ENCODE assay signal across 1 cellular context in genomic region chr19:45456500-45456815, GRCh38.
TF ChIP-seq lines count a peak whose summit lies in the region.

No MANE protein-coding gene starts in this region.

TF ChIP-seq in GM12878, 131 proteins besides CTCF, POLR2A, EP300 and RAD21:
- TF ChIP-seq ZBTB33 (IDR thresholded peaks at IDR 0.05) (no peak), E2F4 (IDR thresholded peaks at IDR 0.05; ENCODE audit: low read depth, low read length) (no peak), WRNIP1 (IDR thresholded peaks at IDR 0.05; ENCODE audit: borderline replicate concordance, low read depth, low read length) (no peak), RCOR1 (conservative IDR thresholded peaks at IDR 0.05; ENCODE audit: low read depth, low read length) (no peak), NBN (IDR thresholded peaks at IDR 0.05) (no peak), PAX8 (IDR thresholded peaks at IDR 0.05) (no peak), GABPA (IDR thresholded peaks at IDR 0.05; ENCODE audit: low read depth) (no peak), ZNF207 (IDR thresholded peaks at IDR 0.05; ENCODE audit: borderline replicate concordance) (no peak), ELK1 (IDR thresholded peaks at IDR 0.05; ENCODE audit: low read depth, low read length) (no peak), KDM1A (IDR thresholded peaks at IDR 0.05; ENCODE audit: borderline replicate concordance) (no peak), BRCA1 (IDR thresholded peaks at IDR 0.05; ENCODE audit: low read depth, low read length) (no peak), BCLAF1 (IDR thresholded peaks at IDR 0.05) (no peak), NRF1 (conservative IDR thresholded peaks at IDR 0.05; ENCODE audit: low read depth, low read length) (no peak), FOXM1 (IDR thresholded peaks at IDR 0.05; ENCODE audit: low read depth, low read length) (no peak), RELA (IDR thresholded peaks at IDR 0.05; ENCODE audit: borderline replicate concordance, partially characterized antibody) (no peak), SMAD5 (IDR thresholded peaks at IDR 0.05; ENCODE audit: low read depth) (no peak), HSF1 (IDR thresholded peaks at IDR 0.05; ENCODE audit: low read depth, low read length) (no peak), ZBTB4 (CRISPR knock-in tag; IDR thresholded peaks at IDR 0.05) (no peak)
- TF ChIP-seq, protein P1, sequence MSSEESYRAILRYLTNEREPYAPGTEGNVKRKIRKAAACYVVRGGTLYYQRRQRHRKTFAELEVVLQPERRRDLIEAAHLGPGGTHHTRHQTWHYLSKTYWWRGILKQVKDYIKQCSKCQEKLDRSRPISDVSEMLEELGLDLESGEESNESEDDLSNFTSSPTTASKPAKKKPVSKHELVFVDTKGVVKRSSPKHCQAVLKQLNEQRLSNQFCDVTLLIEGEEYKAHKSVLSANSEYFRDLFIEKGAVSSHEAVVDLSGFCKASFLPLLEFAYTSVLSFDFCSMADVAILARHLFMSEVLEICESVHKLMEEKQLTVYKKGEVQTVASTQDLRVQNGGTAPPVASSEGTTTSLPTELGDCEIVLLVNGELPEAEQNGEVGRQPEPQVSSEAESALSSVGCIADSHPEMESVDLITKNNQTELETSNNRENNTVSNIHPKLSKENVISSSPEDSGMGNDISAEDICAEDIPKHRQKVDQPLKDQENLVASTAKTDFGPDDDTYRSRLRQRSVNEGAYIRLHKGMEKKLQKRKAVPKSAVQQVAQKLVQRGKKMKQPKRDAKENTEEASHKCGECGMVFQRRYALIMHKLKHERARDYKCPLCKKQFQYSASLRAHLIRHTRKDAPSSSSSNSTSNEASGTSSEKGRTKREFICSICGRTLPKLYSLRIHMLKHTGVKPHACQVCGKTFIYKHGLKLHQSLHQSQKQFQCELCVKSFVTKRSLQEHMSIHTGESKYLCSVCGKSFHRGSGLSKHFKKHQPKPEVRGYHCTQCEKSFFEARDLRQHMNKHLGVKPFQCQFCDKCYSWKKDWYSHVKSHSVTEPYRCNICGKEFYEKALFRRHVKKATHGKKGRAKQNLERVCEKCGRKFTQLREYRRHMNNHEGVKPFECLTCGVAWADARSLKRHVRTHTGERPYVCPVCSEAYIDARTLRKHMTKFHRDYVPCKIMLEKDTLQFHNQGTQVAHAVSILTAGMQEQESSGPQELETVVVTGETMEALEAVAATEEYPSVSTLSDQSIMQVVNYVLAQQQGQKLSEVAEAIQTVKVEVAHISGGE (CRISPR knock-in tag; IDR thresholded peaks at IDR 0.05): no peak
- TF ChIP-seq, protein P2, sequence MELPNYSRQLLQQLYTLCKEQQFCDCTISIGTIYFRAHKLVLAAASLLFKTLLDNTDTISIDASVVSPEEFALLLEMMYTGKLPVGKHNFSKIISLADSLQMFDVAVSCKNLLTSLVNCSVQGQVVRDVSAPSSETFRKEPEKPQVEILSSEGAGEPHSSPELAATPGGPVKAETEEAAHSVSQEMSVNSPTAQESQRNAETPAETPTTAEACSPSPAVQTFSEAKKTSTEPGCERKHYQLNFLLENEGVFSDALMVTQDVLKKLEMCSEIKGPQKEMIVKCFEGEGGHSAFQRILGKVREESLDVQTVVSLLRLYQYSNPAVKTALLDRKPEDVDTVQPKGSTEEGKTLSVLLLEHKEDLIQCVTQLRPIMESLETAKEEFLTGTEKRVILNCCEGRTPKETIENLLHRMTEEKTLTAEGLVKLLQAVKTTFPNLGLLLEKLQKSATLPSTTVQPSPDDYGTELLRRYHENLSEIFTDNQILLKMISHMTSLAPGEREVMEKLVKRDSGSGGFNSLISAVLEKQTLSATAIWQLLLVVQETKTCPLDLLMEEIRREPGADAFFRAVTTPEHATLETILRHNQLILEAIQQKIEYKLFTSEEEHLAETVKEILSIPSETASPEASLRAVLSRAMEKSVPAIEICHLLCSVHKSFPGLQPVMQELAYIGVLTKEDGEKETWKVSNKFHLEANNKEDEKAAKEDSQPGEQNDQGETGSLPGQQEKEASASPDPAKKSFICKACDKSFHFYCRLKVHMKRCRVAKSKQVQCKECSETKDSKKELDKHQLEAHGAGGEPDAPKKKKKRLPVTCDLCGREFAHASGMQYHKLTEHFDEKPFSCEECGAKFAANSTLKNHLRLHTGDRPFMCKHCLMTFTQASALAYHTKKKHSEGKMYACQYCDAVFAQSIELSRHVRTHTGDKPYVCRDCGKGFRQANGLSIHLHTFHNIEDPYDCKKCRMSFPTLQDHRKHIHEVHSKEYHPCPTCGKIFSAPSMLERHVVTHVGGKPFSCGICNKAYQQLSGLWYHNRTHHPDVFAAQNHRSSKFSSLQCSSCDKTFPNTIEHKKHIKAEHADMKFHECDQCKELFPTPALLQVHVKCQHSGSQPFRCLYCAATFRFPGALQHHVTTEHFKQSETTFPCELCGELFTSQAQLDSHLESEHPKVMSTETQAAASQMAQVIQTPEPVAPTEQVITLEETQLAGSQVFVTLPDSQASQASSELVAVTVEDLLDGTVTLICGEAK (IDR thresholded peaks at IDR 0.05; ENCODE audit: borderline replicate concordance): no peak
